ENCODE assay signal across 1 cellular context in the genomic region with DNA sequence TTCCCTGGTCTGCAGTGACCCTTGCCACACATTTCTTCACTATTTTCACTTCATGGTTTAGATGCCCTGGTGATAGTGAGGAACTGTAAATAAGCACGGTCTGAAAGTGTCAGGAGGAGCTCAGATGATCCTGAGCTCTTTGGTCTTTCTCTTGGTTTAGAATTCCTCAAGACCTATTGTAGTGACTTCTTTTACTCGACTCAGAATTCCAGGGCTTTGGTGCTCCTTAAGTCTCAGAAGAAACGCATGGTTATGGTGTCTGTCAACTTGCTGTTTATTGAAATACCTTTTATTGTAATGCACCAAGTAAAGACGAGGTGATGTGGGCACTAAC.
TF ChIP-seq lines count a peak whose summit lies in the region.

No MANE protein-coding gene starts in this region.

TF ChIP-seq in GM23338, 12 proteins besides CTCF, POLR2A, EP300 and RAD21:
- TF ChIP-seq ZNF462 (CRISPR knock-in tag; IDR thresholded peaks at IDR 0.05) (0 out of 2 replicates have a peak, but pooled peaks have one; percentile 52), EZH2 (IDR thresholded peaks at IDR 0.05; ENCODE audit: low read depth, unreplicated experiment) (no peak), EZH2phosphoT487 (IDR thresholded peaks at IDR 0.05; ENCODE audit: unreplicated experiment) (no peak), POLR2AphosphoS5 (IDR thresholded peaks at IDR 0.05; ENCODE audit: low read depth) (no peak), ZNF114 (CRISPR knock-in tag; IDR thresholded peaks at IDR 0.05) (no peak), JUNB (IDR thresholded peaks at IDR 0.05; ENCODE audit: unreplicated experiment) (no peak), NANOG (IDR thresholded peaks at IDR 0.05; ENCODE audit: borderline replicate concordance) (no peak), ZNF331 (CRISPR knock-in tag; IDR thresholded peaks at IDR 0.05; ENCODE audit: low read depth) (no peak)
- TF ChIP-seq, protein P1, sequence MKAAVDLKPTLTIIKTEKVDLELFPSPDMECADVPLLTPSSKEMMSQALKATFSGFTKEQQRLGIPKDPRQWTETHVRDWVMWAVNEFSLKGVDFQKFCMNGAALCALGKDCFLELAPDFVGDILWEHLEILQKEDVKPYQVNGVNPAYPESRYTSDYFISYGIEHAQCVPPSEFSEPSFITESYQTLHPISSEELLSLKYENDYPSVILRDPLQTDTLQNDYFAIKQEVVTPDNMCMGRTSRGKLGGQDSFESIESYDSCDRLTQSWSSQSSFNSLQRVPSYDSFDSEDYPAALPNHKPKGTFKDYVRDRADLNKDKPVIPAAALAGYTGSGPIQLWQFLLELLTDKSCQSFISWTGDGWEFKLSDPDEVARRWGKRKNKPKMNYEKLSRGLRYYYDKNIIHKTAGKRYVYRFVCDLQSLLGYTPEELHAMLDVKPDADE (IDR thresholded peaks at IDR 0.05): no peak
TF ChIP-seq in GM23338: peak in this region for 1.
